Comparison of ENCODE assay signal across 22 cellular contexts in genomic region chr11:134659882-134660281, GRCh38.
"Had no signal": no experiment of that assay in that cellular context is flagged by ENCODE, and none has a peak within 500 bp of the region (broad histone marks: within the 10 kb centered on the region; RNA-seq: fewer than 3 reads in every experiment).

No MANE protein-coding gene starts in this region.

- FAIRE-seq: small intestine had no signal

- H3K4me3 Mint-ChIP-seq: activated naive CD8-positive, alpha-beta T cell treated with anti-CD3 and anti-CD28 coated beads, Interleukin-2, amount 10 ng/mL, durations not matched to agents 7 days and 5 days; activated T-cell treated with anti-CD3 and anti-CD28 coated beads, Interleukin-2, amount 50 U/mL, for 72 hours; dendritic cell treated with granulocyte-macrophage colony-stimulating factor and Interleukin-4, amounts not matched to agents 40 ng/mL and 50 ng/mL, for 4 days; effector memory CD8-positive, alpha-beta T cell; memory B cell; nephron; T-helper 2 cell treated with Interferon-gamma antibody and Interleukin-4, amounts not matched to agents 5 μg/mL and 100 μg/mL, for 36 hours had no signal

- H3K27me3 ChIP-seq: gastrocnemius medialis had no signal

- ATAC-seq: activated T-cell treated with anti-CD3 and anti-CD28 coated beads, Interleukin-2, amount 50 U/mL, for 72 hours; effector memory CD8-positive, alpha-beta T cell; gastrocnemius medialis; heart right ventricle; left colon; right cardiac atrium had no signal

- H3K27ac ChIP-seq: epithelial cell of prostate, gastrocnemius medialis, heart right ventricle had no signal

- H3K27me3 Mint-ChIP-seq: dendritic cell treated with granulocyte-macrophage colony-stimulating factor and Interleukin-4, amounts not matched to agents 40 ng/mL and 50 ng/mL, for 4 days had no signal

- H3K4me3 ChIP-seq: gastrocnemius medialis, heart right ventricle had no signal

- H3K36me3 ChIP-seq: gastrocnemius medialis, heart right ventricle had no signal

- DNase-seq: activated CD4-positive, CD25-positive, alpha-beta regulatory T cell; activated naive CD4-positive, alpha-beta T cell; activated naive CD8-positive, alpha-beta T cell treated with anti-CD3 and anti-CD28 coated beads, Interleukin-2, amount 10 ng/mL, durations not matched to agents 7 days and 5 days; activated T-cell treated with anti-CD3 and anti-CD28 coated beads, Interleukin-2, amount 50 U/mL, for 72 hours; aorta; effector memory CD8-positive, alpha-beta T cell; gastrocnemius medialis; left colon; nucleus accumbens; right cardiac atrium; small intestine; stimulated activated CD4-positive, alpha-beta T cell treated with anti-CD3 and anti-CD28 coated beads, Interleukin-4, amount 100 ng/mL, for 24 hours; stimulated activated naive CD4-positive, alpha-beta T cell treated with Interleukin-2 at 50 U/mL for 16 hours; SW 1271; trophoblast cell had no signal

- H3K4me1 Mint-ChIP-seq: memory B cell had no signal

- H3K36me3 Mint-ChIP-seq: activated naive CD8-positive, alpha-beta T cell treated with anti-CD3 and anti-CD28 coated beads, Interleukin-2, amount 10 ng/mL, durations not matched to agents 7 days and 5 days; memory B cell had no signal

- H3K9me3 Mint-ChIP-seq: T-helper 2 cell treated with Interferon-gamma antibody and Interleukin-4, amounts not matched to agents 5 μg/mL and 100 μg/mL, for 36 hours had no signal

- H3K9me3 ChIP-seq: gastrocnemius medialis had no signal

- H3K27ac Mint-ChIP-seq: activated naive CD8-positive, alpha-beta T cell treated with anti-CD3 and anti-CD28 coated beads, Interleukin-2, amount 10 ng/mL, durations not matched to agents 7 days and 5 days; activated T-cell treated with anti-CD3 and anti-CD28 coated beads, Interleukin-2, amount 50 U/mL, for 72 hours; dendritic cell treated with granulocyte-macrophage colony-stimulating factor and Interleukin-4, amounts not matched to agents 40 ng/mL and 50 ng/mL, for 4 days; effector memory CD8-positive, alpha-beta T cell; memory B cell; nephron; progenitor cell of endocrine pancreas; T-helper 2 cell treated with Interferon-gamma antibody and Interleukin-4, amounts not matched to agents 5 μg/mL and 100 μg/mL, for 36 hours had no signal

- H3K4me1 ChIP-seq: gastrocnemius medialis, heart right ventricle had no signal
